ENCODE assay signal across 17 cellular contexts in genomic region chr12:112974904-112975303, GRCh38. TPM values are rescaled to one million over a fixed set of nuclear protein-coding genes. Genes with fewer than 3 reads are reported as not detected.
A peak's percentile ranks its signal among the peaks of the same experiment; 100 is the strongest.
DNase-seq lines count a peak whose midpoint lies in the region; ATAC-seq lines count a peak whose summit lies in the region.
"Had no signal": no experiment of that assay in that cellular context is flagged by ENCODE, and none has a peak within 500 bp of the region (broad histone marks: within the 10 kb centered on the region; RNA-seq: fewer than 3 reads in every experiment).

No MANE protein-coding gene starts in this region.

- H3K4me1 Mint-ChIP-seq in activated naive CD8-positive, alpha-beta T cell treated with anti-CD3 and anti-CD28 coated beads for 36 hours: peaks cover 8% of the 10 kb centered on the region
- peaks cover 7% of the 10 kb centered on the region for H3K4me1 Mint-ChIP-seq in activated naive CD8-positive, alpha-beta T cell treated with anti-CD3 and anti-CD28 coated beads, Interleukin-2, amount 50 U/mL, for 24 hours
- H3K4me1 Mint-ChIP-seq in T-helper 17 cell: peaks cover 22% of the 10 kb centered on the region
- peaks cover 49% of the 10 kb centered on the region for H3K4me1 Mint-ChIP-seq in dendritic cell treated with granulocyte-macrophage colony-stimulating factor and Interleukin-4, amounts not matched to agents 40 ng/mL and 50 ng/mL, for 4 days (ENCODE audit: low read depth)
- H3K4me1 Mint-ChIP-seq in stimulated activated naive B cell treated with anti-CD40 and anti-IgM and Interleukin-4, amounts not matched to agents 10 μg/mL and 1 μg/mL and 100 μg/mL, for 72 hours: peaks cover 24 to 37% of the 10 kb centered on the region in 2 donors
- H3K4me1 Mint-ChIP-seq in activated T-helper 2 cell treated with anti-CD3 and anti-CD28 coated beads, Interferon-gamma antibody, Interleukin-2, Interleukin-4, amounts not matched to agents 10 μg/mL and 5 μg/mL and 100 μg/mL, durations not matched to agents 14 hours and 24 hours and 36 hours (ENCODE audit: low read depth): peaks cover 9% of the 10 kb centered on the region
- H3K4me1 Mint-ChIP-seq: GM23338 had no signal

- no peak for DNase-seq in activated naive CD8-positive, alpha-beta T cell treated with anti-CD3 and anti-CD28 coated beads for 36 hours
- no peak for DNase-seq in activated naive CD8-positive, alpha-beta T cell treated with anti-CD3 and anti-CD28 coated beads, Interleukin-2, amount 50 U/mL, for 24 hours
- DNase-seq in T-helper 17 cell (no peak), DMS79 treated with DMSO at 0.1 percent for 48 hours (lab: John Stamatoyannopoulos, UW) (no peak)
- DNase-seq in stimulated activated naive B cell treated with anti-CD40 and anti-IgM and Interleukin-4, amounts not matched to agents 10 μg/mL and 1 μg/mL and 100 μg/mL, for 72 hours: no peak
- no peak for DNase-seq in activated T-helper 2 cell treated with anti-CD3 and anti-CD28 coated beads, Interferon-gamma antibody, Interleukin-2, Interleukin-4, amounts not matched to agents 10 μg/mL and 5 μg/mL and 100 μg/mL, durations not matched to agents 14 hours and 24 hours and 36 hours (ENCODE audit: low spot score)
- DNase-seq: ACHN; BE2C; C1 segment of cervical spinal cord; Caco-2; CD4-positive, CD25-positive, alpha-beta regulatory T cell; GDM1; HCEC 1CT; IMR-90 had no signal

- no peak for ATAC-seq in activated naive CD8-positive, alpha-beta T cell treated with anti-CD3 and anti-CD28 coated beads, Interleukin-2, amount 50 U/mL, for 24 hours
- no peak for ATAC-seq in T-helper 17 cell
- ATAC-seq in stimulated activated naive B cell treated with anti-CD40 and anti-IgM and Interleukin-4, amounts not matched to agents 10 μg/mL and 1 μg/mL and 100 μg/mL, for 72 hours (replicated peaks): no peak
- no peak for ATAC-seq in HG03280 (IDR thresholded peaks at IDR 0.05; ENCODE audit: unreplicated experiment)
- ATAC-seq: GM23338 had no signal

- intact Hi-C loops in dendritic cell treated with granulocyte-macrophage colony-stimulating factor and Interleukin-4, amounts not matched to agents 40 ng/mL and 50 ng/mL, for 4 days (cut with micrococcal nuclease): loop anchor here (5.0 kb wide), 1 partner anchor 33 kb away; no protein-coding TSS in a partner anchor
- intact Hi-C loops in activated T-helper 2 cell treated with anti-CD3 and anti-CD28 coated beads, Interferon-gamma antibody, Interleukin-2, Interleukin-4, amounts not matched to agents 10 μg/mL and 5 μg/mL and 100 μg/mL, durations not matched to agents 14 hours and 24 hours and 36 hours (cut with micrococcal nuclease): no loop called here

- peak overlapping the region; percentile 14 for H3K27ac Mint-ChIP-seq in activated naive CD8-positive, alpha-beta T cell treated with anti-CD3 and anti-CD28 coated beads for 36 hours
- no peak overlapping the region for H3K27ac Mint-ChIP-seq in activated naive CD8-positive, alpha-beta T cell treated with anti-CD3 and anti-CD28 coated beads, Interleukin-2, amount 50 U/mL, for 24 hours
- H3K27ac Mint-ChIP-seq in T-helper 17 cell: peak overlapping the region; percentile 62
- peak overlapping the region; percentile 52 for H3K27ac Mint-ChIP-seq in dendritic cell treated with granulocyte-macrophage colony-stimulating factor and Interleukin-4, amounts not matched to agents 40 ng/mL and 50 ng/mL, for 4 days
- H3K27ac Mint-ChIP-seq in stimulated activated naive B cell treated with anti-CD40 and anti-IgM and Interleukin-4, amounts not matched to agents 10 μg/mL and 1 μg/mL and 100 μg/mL, for 72 hours: peak overlapping the region; percentile 60
- H3K27ac Mint-ChIP-seq in activated T-helper 2 cell treated with anti-CD3 and anti-CD28 coated beads, Interferon-gamma antibody, Interleukin-2, Interleukin-4, amounts not matched to agents 10 μg/mL and 5 μg/mL and 100 μg/mL, durations not matched to agents 14 hours and 24 hours and 36 hours: no peak overlapping the region
- H3K27ac Mint-ChIP-seq: GM23338 had no signal

- no peaks in the 10 kb centered on the region for H3K27me3 Mint-ChIP-seq in activated naive CD8-positive, alpha-beta T cell treated with anti-CD3 and anti-CD28 coated beads for 36 hours
- H3K27me3 Mint-ChIP-seq in activated naive CD8-positive, alpha-beta T cell treated with anti-CD3 and anti-CD28 coated beads, Interleukin-2, amount 50 U/mL, for 24 hours: no peaks in the 10 kb centered on the region
- H3K27me3 Mint-ChIP-seq in T-helper 17 cell: no peaks in the 10 kb centered on the region
- peaks cover 6% of the 10 kb centered on the region for H3K27me3 Mint-ChIP-seq in dendritic cell treated with granulocyte-macrophage colony-stimulating factor and Interleukin-4, amounts not matched to agents 40 ng/mL and 50 ng/mL, for 4 days
- H3K27me3 Mint-ChIP-seq in stimulated activated naive B cell treated with anti-CD40 and anti-IgM and Interleukin-4, amounts not matched to agents 10 μg/mL and 1 μg/mL and 100 μg/mL, for 72 hours: no peaks in the 10 kb centered on the region
- no peaks in the 10 kb centered on the region for H3K27me3 Mint-ChIP-seq in activated T-helper 2 cell treated with anti-CD3 and anti-CD28 coated beads, Interferon-gamma antibody, Interleukin-2, Interleukin-4, amounts not matched to agents 10 μg/mL and 5 μg/mL and 100 μg/mL, durations not matched to agents 14 hours and 24 hours and 36 hours (ENCODE audit: low read depth)
- H3K27me3 Mint-ChIP-seq: CD4-positive, CD25-positive, alpha-beta regulatory T cell had no signal

- peaks cover 23% of the 10 kb centered on the region for H3K36me3 Mint-ChIP-seq in activated naive CD8-positive, alpha-beta T cell treated with anti-CD3 and anti-CD28 coated beads for 36 hours
- peaks cover 6% of the 10 kb centered on the region for H3K36me3 Mint-ChIP-seq in activated naive CD8-positive, alpha-beta T cell treated with anti-CD3 and anti-CD28 coated beads, Interleukin-2, amount 50 U/mL, for 24 hours (ENCODE audit: low read depth)
- H3K36me3 Mint-ChIP-seq in T-helper 17 cell (ENCODE audit: low read depth): peaks cover 7% of the 10 kb centered on the region
- peaks cover 12% of the 10 kb centered on the region for H3K36me3 Mint-ChIP-seq in dendritic cell treated with granulocyte-macrophage colony-stimulating factor and Interleukin-4, amounts not matched to agents 40 ng/mL and 50 ng/mL, for 4 days (ENCODE audit: low read depth)
- peaks cover 7 to 16% of the 10 kb centered on the region in 2 donors for H3K36me3 Mint-ChIP-seq in stimulated activated naive B cell treated with anti-CD40 and anti-IgM and Interleukin-4, amounts not matched to agents 10 μg/mL and 1 μg/mL and 100 μg/mL, for 72 hours
- H3K36me3 Mint-ChIP-seq in activated T-helper 2 cell treated with anti-CD3 and anti-CD28 coated beads, Interferon-gamma antibody, Interleukin-2, Interleukin-4, amounts not matched to agents 10 μg/mL and 5 μg/mL and 100 μg/mL, durations not matched to agents 14 hours and 24 hours and 36 hours (ENCODE audit: low read depth): peaks cover 29% of the 10 kb centered on the region

- no peaks in the 10 kb centered on the region for H3K9me3 Mint-ChIP-seq in activated naive CD8-positive, alpha-beta T cell treated with anti-CD3 and anti-CD28 coated beads for 36 hours
- H3K9me3 Mint-ChIP-seq in activated naive CD8-positive, alpha-beta T cell treated with anti-CD3 and anti-CD28 coated beads, Interleukin-2, amount 50 U/mL, for 24 hours: no peaks in the 10 kb centered on the region
- H3K9me3 Mint-ChIP-seq in dendritic cell treated with granulocyte-macrophage colony-stimulating factor and Interleukin-4, amounts not matched to agents 40 ng/mL and 50 ng/mL, for 4 days: no peaks in the 10 kb centered on the region
- no peaks in the 10 kb centered on the region for H3K9me3 Mint-ChIP-seq in stimulated activated naive B cell treated with anti-CD40 and anti-IgM and Interleukin-4, amounts not matched to agents 10 μg/mL and 1 μg/mL and 100 μg/mL, for 72 hours
- no peaks in the 10 kb centered on the region for H3K9me3 Mint-ChIP-seq in activated T-helper 2 cell treated with anti-CD3 and anti-CD28 coated beads, Interferon-gamma antibody, Interleukin-2, Interleukin-4, amounts not matched to agents 10 μg/mL and 5 μg/mL and 100 μg/mL, durations not matched to agents 14 hours and 24 hours and 36 hours
- H3K9me3 Mint-ChIP-seq: CD4-positive, CD25-positive, alpha-beta regulatory T cell; GM23338 had no signal

- H3K9me3 ChIP-seq in T-helper 17 cell (ENCODE audit: control insufficient read depth, low read length, poor library complexity, severe bottlenecking): no peaks in the 10 kb centered on the region
- H3K9me3 ChIP-seq: BE2C, Caco-2 had no signal

- H3K4me3 Mint-ChIP-seq in activated naive CD8-positive, alpha-beta T cell treated with anti-CD3 and anti-CD28 coated beads for 36 hours: no peak overlapping the region
- H3K4me3 Mint-ChIP-seq in activated naive CD8-positive, alpha-beta T cell treated with anti-CD3 and anti-CD28 coated beads, Interleukin-2, amount 50 U/mL, for 24 hours: no peak overlapping the region
- no peak overlapping the region for H3K4me3 Mint-ChIP-seq in T-helper 17 cell
- no peak overlapping the region for H3K4me3 Mint-ChIP-seq in dendritic cell treated with granulocyte-macrophage colony-stimulating factor and Interleukin-4, amounts not matched to agents 40 ng/mL and 50 ng/mL, for 4 days
- no peak overlapping the region for H3K4me3 Mint-ChIP-seq in stimulated activated naive B cell treated with anti-CD40 and anti-IgM and Interleukin-4, amounts not matched to agents 10 μg/mL and 1 μg/mL and 100 μg/mL, for 72 hours
- no peak overlapping the region for H3K4me3 Mint-ChIP-seq in activated T-helper 2 cell treated with anti-CD3 and anti-CD28 coated beads, Interferon-gamma antibody, Interleukin-2, Interleukin-4, amounts not matched to agents 10 μg/mL and 5 μg/mL and 100 μg/mL, durations not matched to agents 14 hours and 24 hours and 36 hours (ENCODE audit: low read depth)
- H3K4me3 Mint-ChIP-seq: GM23338 had no signal

RNA-seq across cellular contexts. Expression of gene OAS2, which starts 3.4 kb away (rescaled TPM):
- 100 to 1,000 TPM; 122 TPM for total RNA-seq in activated naive CD8-positive, alpha-beta T cell treated with anti-CD3 and anti-CD28 coated beads for 36 hours
- 10 to 100 TPM; 35.4 to 45.3 TPM for total RNA-seq in T-helper 17 cell
- total RNA-seq in activated T-helper 2 cell treated with anti-CD3 and anti-CD28 coated beads, Interferon-gamma antibody, Interleukin-2, Interleukin-4, amounts not matched to agents 10 μg/mL and 5 μg/mL and 100 μg/mL, durations not matched to agents 14 hours and 24 hours and 36 hours: 86.4 and 88.3 TPM in 2 replicates
- total RNA-seq: GM23338 had no signal

RNA-seq across cellular contexts. Expression of gene OAS3, which starts 36.6 kb away (rescaled TPM):
- 10 to 100 TPM; 37.4 to 39.8 TPM for total RNA-seq in activated naive CD8-positive, alpha-beta T cell treated with anti-CD3 and anti-CD28 coated beads for 36 hours
- 10 to 100 TPM; 26.6 to 28.6 TPM for total RNA-seq in T-helper 17 cell
- total RNA-seq in activated T-helper 2 cell treated with anti-CD3 and anti-CD28 coated beads, Interferon-gamma antibody, Interleukin-2, Interleukin-4, amounts not matched to agents 10 μg/mL and 5 μg/mL and 100 μg/mL, durations not matched to agents 14 hours and 24 hours and 36 hours: 27.2 and 29.6 TPM in 2 replicates

Comparison
In these comparisons a context has a peak if more than half of its experiments do, and no peak if none do; other contexts are left out.
1. H3K27ac Mint-ChIP-seq: peak in activated naive CD8-positive, alpha-beta T cell treated with anti-CD3 and anti-CD28 coated beads for 36 hours (single experiment), T-helper 17 cell (single experiment), dendritic cell treated with granulocyte-macrophage colony-stimulating factor and Interleukin-4, amounts not matched to agents 40 ng/mL and 50 ng/mL, for 4 days (single experiment) and stimulated activated naive B cell treated with anti-CD40 and anti-IgM and Interleukin-4, amounts not matched to agents 10 μg/mL and 1 μg/mL and 100 μg/mL, for 72 hours (single experiment); none in activated naive CD8-positive, alpha-beta T cell treated with anti-CD3 and anti-CD28 coated beads, Interleukin-2, amount 50 U/mL, for 24 hours (single experiment) and activated T-helper 2 cell treated with anti-CD3 and anti-CD28 coated beads, Interferon-gamma antibody, Interleukin-2, Interleukin-4, amounts not matched to agents 10 μg/mL and 5 μg/mL and 100 μg/mL, durations not matched to agents 14 hours and 24 hours and 36 hours (single experiment).